Comparison of ENCODE assay signal across 26 cellular contexts in genomic region chr11:134171951-134172350, GRCh38.
"Had no signal": no experiment of that assay in that cellular context is flagged by ENCODE, and none has a peak within 500 bp of the region (broad histone marks: within the 10 kb centered on the region; RNA-seq: fewer than 3 reads in every experiment).

No MANE protein-coding gene starts in this region.

- H3K4me2 ChIP-seq: hepatocyte, smooth muscle cell had no signal

- H3K4me3 Mint-ChIP-seq: naive thymus-derived CD8-positive, alpha-beta T cell; nephron progenitor cell had no signal

- H2AFZ ChIP-seq: hepatocyte had no signal

- H3K9me3 Mint-ChIP-seq: naive thymus-derived CD8-positive, alpha-beta T cell had no signal

- H3K79me2 ChIP-seq: hepatocyte had no signal

- H3K4me3 ChIP-seq: dorsolateral prefrontal cortex, gastrocnemius medialis, heart left ventricle, hepatocyte, left lung, prostate gland, right atrium auricular region, smooth muscle cell, thoracic aorta, tibial nerve, upper lobe of left lung had no signal

- H3K27ac ChIP-seq: dorsolateral prefrontal cortex, epithelial cell of prostate, gastrocnemius medialis, heart left ventricle, hepatocyte, left lung, prostate gland, right atrium auricular region, thoracic aorta, tibial nerve, upper lobe of left lung had no signal

- H3K27me3 Mint-ChIP-seq: naive thymus-derived CD8-positive, alpha-beta T cell had no signal

- FAIRE-seq: colon, kidney, urothelium cell line had no signal

- H3K27ac Mint-ChIP-seq: nephron progenitor cell had no signal

- DNase-seq: dorsolateral prefrontal cortex; effector CD4-positive, alpha-beta T cell; foreskin fibroblast; gastrocnemius medialis; heart left ventricle; kidney; left lung; mesenchymal stem cell; naive thymus-derived CD8-positive, alpha-beta T cell; nephron progenitor cell; nucleus accumbens; stimulated activated CD4-positive, alpha-beta T cell treated with anti-CD3 and anti-CD28 coated beads, Interleukin-12 subunit alpha, Interleukin-12 subunit beta, amount 100 ng/mL, for 4 hours; stimulated activated CD4-positive, alpha-beta T cell treated with anti-CD3 and anti-CD28 coated beads, Interleukin-1b, Interleukin-23, amount 100 ng/mL, for 48 hours; stimulated activated CD4-positive, alpha-beta T cell treated with anti-CD3 and anti-CD28 coated beads, Interleukin-4, amount 100 ng/mL, for 1 hour; stimulated activated CD8-positive, alpha-beta memory T cell treated with anti-CD3 and anti-CD28 coated beads, Interleukin-4, amount 100 ng/mL, for 48 hours; stimulated activated naive CD4-positive, alpha-beta T cell treated with Interleukin-2 at 50 U/mL for 16 hours; upper lobe of left lung had no signal

- H3K4me1 Mint-ChIP-seq: naive thymus-derived CD8-positive, alpha-beta T cell; nephron progenitor cell had no signal

- H3K4me1 ChIP-seq: gastrocnemius medialis, heart left ventricle, left lung, prostate gland, right atrium auricular region, tibial nerve, upper lobe of left lung had no signal

- H3K27me3 ChIP-seq: dorsolateral prefrontal cortex, gastrocnemius medialis, heart left ventricle, hepatocyte, left lung, right atrium auricular region, tibial nerve, upper lobe of left lung had no signal

- H3K9me3 ChIP-seq: gastrocnemius medialis, heart left ventricle, left lung, prostate gland, right atrium auricular region, thoracic aorta, tibial nerve, upper lobe of left lung had no signal
